Comparison of ENCODE assay signal across 24 cellular contexts in genomic region chr4:26368685-26369084, GRCh38. TPM values are rescaled to one million over a fixed set of nuclear protein-coding genes. Genes with fewer than 3 reads are reported as not detected.
DNase-seq lines count a peak whose midpoint lies in the region; TF ChIP-seq lines count a peak whose summit lies in the region.
"Had no signal": no experiment of that assay in that cellular context is flagged by ENCODE, and none has a peak within 500 bp of the region (broad histone marks: within the 10 kb centered on the region; RNA-seq: fewer than 3 reads in every experiment).

No MANE protein-coding gene starts in this region.

- H3K27me3 ChIP-seq in A673 (replicated peaks; ENCODE audit: insufficient read depth, low read depth, low read length, poor library complexity): no peaks in the 10 kb centered on the region
- H3K27me3 ChIP-seq: ascending aorta, MG63 had no signal

- peaks cover 2% of the 10 kb centered on the region for H3K27me3 Mint-ChIP-seq in nephron progenitor cell (ENCODE audit: low read depth, poor library complexity)
- H3K27me3 Mint-ChIP-seq: stimulated activated naive CD8-positive, alpha-beta T cell treated with anti-CD3 and anti-CD28 coated beads, Interleukin-15, Interleukin-2, amounts not matched to agents 100 ng/mL and 50 ng/mL, for 24 hours had no signal

- intact Hi-C loops in A673 (cut with micrococcal nuclease; ENCODE audit: unreplicated experiment): no loop called here
- intact Hi-C loops in posterior vena cava (cut with DNase I): no loop called here

- H3K4me3 Mint-ChIP-seq in nephron progenitor cell: no peak overlapping the region
- H3K4me3 Mint-ChIP-seq: activated naive CD4-positive, alpha-beta T cell treated with anti-CD3 and anti-CD28 coated beads for 36 hours; activated T-cell treated with anti-CD3 and anti-CD28 coated beads, Interleukin-2, amount 50 U/mL, for 4 hours; stimulated activated naive CD8-positive, alpha-beta T cell treated with anti-CD3 and anti-CD28 coated beads, Interleukin-15, Interleukin-2, amounts not matched to agents 100 ng/mL and 50 ng/mL, for 24 hours had no signal

- peak overlapping the region; percentile 21 for H3K27ac Mint-ChIP-seq in nephron progenitor cell
- H3K27ac Mint-ChIP-seq: activated naive CD4-positive, alpha-beta T cell treated with anti-CD3 and anti-CD28 coated beads for 36 hours; stimulated activated naive CD8-positive, alpha-beta T cell treated with anti-CD3 and anti-CD28 coated beads, Interleukin-15, Interleukin-2, amounts not matched to agents 100 ng/mL and 50 ng/mL, for 24 hours had no signal

- no peak overlapping the region for H3K4me3 ChIP-seq in A673 (ENCODE audit: low read depth, low read length, poor library complexity, severe bottlenecking)
- H3K4me3 ChIP-seq: ascending aorta, GM23248, MG63 had no signal

- peaks cover 41% of the 10 kb centered on the region for H3K36me3 Mint-ChIP-seq in nephron progenitor cell (ENCODE audit: low read depth)

- peaks cover 45% of the 10 kb centered on the region for H3K4me1 ChIP-seq in A673 (ENCODE audit: insufficient read depth, low read length, poor library complexity, severe bottlenecking)

- no TSS peak for BruUV-seq in A673 (replicated peaks; lab: Mats Ljungman, UMichigan)

- CTCF ChIA-PET in A673 (lab: Charles Lee): no interaction called here

- no peak for DNase-seq in A673 (ENCODE audit: low spot score)
- DNase-seq in M059J (ENCODE audit: low read depth): peak; percentile 46
- DNase-seq in nephron progenitor cell: no peak
- DNase-seq in SKM-1 treated with dmso at 0.1 percent for 144 hours (lab: John Stamatoyannopoulos, UW; ENCODE audit: unreplicated experiment): no peak
- no peak for DNase-seq in posterior vena cava (ENCODE audit: low spot score)
- DNase-seq in amniotic stem cell (lab: John Stamatoyannopoulos, UW): no peak
- no peak for DNase-seq in islet precursor cell
- DNase-seq: activated naive CD4-positive, alpha-beta T cell treated with anti-CD3 and anti-CD28 coated beads for 36 hours; activated T-cell treated with anti-CD3 and anti-CD28 coated beads, Interleukin-2, amount 50 U/mL, for 4 hours; cerebellar nuclear complex; effector CD4-positive, alpha-beta T cell; GM23248; kidney glomerular epithelial cell; MG63; NCI-H1436 treated with DMSO at 0.1 percent for 48 hours; NCI-H526; nucleus accumbens; retina; stimulated activated CD4-positive, alpha-beta T cell treated with anti-CD3 and anti-CD28 coated beads, Interleukin-12 subunit alpha, Interleukin-12 subunit beta, amount 100 ng/mL, for 4 hours; stimulated activated CD4-positive, alpha-beta T cell treated with anti-CD3 and anti-CD28 coated beads, Interleukin-4, amount 100 ng/mL, for 4 hours; trophoblast cell had no signal

- H3K9me3 Mint-ChIP-seq in nephron progenitor cell: no peaks in the 10 kb centered on the region
- H3K9me3 Mint-ChIP-seq: activated naive CD4-positive, alpha-beta T cell treated with anti-CD3 and anti-CD28 coated beads for 36 hours; activated T-cell treated with anti-CD3 and anti-CD28 coated beads, Interleukin-2, amount 50 U/mL, for 4 hours; stimulated activated naive CD8-positive, alpha-beta T cell treated with anti-CD3 and anti-CD28 coated beads, Interleukin-15, Interleukin-2, amounts not matched to agents 100 ng/mL and 50 ng/mL, for 24 hours had no signal

- H3K4me1 Mint-ChIP-seq in nephron progenitor cell: peaks cover 29% of the 10 kb centered on the region

- TF ChIP-seq CTCF in A673 (conservative IDR thresholded peaks at IDR 0.05; ENCODE audit: low read depth, low read length) (no peak), nephron progenitor cell (IDR thresholded peaks at IDR 0.05) (no peak)

- H3K9me3 ChIP-seq in A673 (ENCODE audit: low read depth, low read length, poor library complexity, severe bottlenecking): no peaks in the 10 kb centered on the region
- H3K9me3 ChIP-seq: ascending aorta, MG63 had no signal

- H3K36me3 ChIP-seq in A673 (ENCODE audit: insufficient read depth, low read length, poor library complexity, severe bottlenecking): no peaks in the 10 kb centered on the region

- POLR2A ChIA-PET in A673 (lab: Charles Lee; ENCODE audit: low non-redundant PET): no interaction called here

- H3K27ac ChIP-seq in A673 (ENCODE audit: low read depth, low read length, poor library complexity, severe bottlenecking): peak overlapping the region; percentile 34
- H3K27ac ChIP-seq in cingulate gyrus (ENCODE audit: low read depth, low read length): peak overlapping the region; percentile 62
- H3K27ac ChIP-seq: ascending aorta, GM23248 had no signal

RNA-seq across cellular contexts. Expression of gene RBPJ, which starts 47.9 kb away (rescaled TPM):
- total RNA-seq in A673 (2021) (59.8 and 65.3 TPM in 2 replicates), posterior vena cava (100 to 1,000 TPM in 1 of 2 donors, 10 to 100 TPM in 1; 78.4 to 116 TPM)
- 53.9 and 103 TPM in 2 replicates for total RNA-seq in M059J (2014; rRNA removed; shearing (Covaris generic))
